In genomic region chr17:74961657-74962360, GRCh38 we compare ENCODE assay signal across 8 cellular contexts. TPM values are rescaled to one million over a fixed set of nuclear protein-coding genes. Genes with fewer than 3 reads are reported as not detected.
DNase-seq lines count a peak whose midpoint lies in the region; ATAC-seq and TF ChIP-seq lines count a peak whose summit lies in the region.

No MANE protein-coding gene starts in this region.

- no peaks in the 10 kb centered on the region for H3K4me1 ChIP-seq in ovary (ENCODE audit: insufficient read depth)
- peaks cover 0 to 3% of the 10 kb centered on the region in 2 donors for H3K4me1 ChIP-seq in thyroid gland

- TF ChIP-seq CTCF in NB4 (IDR thresholded peaks at IDR 0.05; ENCODE audit: low read depth, low read length) (peak; percentile 55), ovary (IDR thresholded peaks at IDR 0.05) (peak; percentile 70 to 83 (median 83)), thyroid gland (IDR thresholded peaks at IDR 0.05) (peak; percentile 53 to 81 (median 73))

- ATAC-seq in GM21576 (IDR thresholded peaks at IDR 0.05; ENCODE audit: unreplicated experiment), result no peak

- TF ChIP-seq POLR2A in NB4 (IDR thresholded peaks at IDR 0.05; ENCODE audit: extremely low read depth, insufficient read length) (no peak), ovary (IDR thresholded peaks at IDR 0.05) (no peak), thyroid gland (IDR thresholded peaks at IDR 0.05) (no peak)

- no peaks in the 10 kb centered on the region for H3K27me3 ChIP-seq in ovary
- H3K27me3 ChIP-seq in thyroid gland, result no peaks in the 10 kb centered on the region

- H3K9me3 ChIP-seq in SK-N-MC (ENCODE audit: low read depth, low read length) (no peaks in the 10 kb centered on the region), ovary (no peaks in the 10 kb centered on the region), thyroid gland (no peaks in the 10 kb centered on the region)

- in situ Hi-C loops in G401 (cut with HindIII; ENCODE audit: low sequenced_read_pairs), result no loop called here

- H3K4me3 ChIP-seq in NB4 (ENCODE audit: low read depth, low read length) (no peak overlapping the region), SK-N-MC (no peak overlapping the region), ovary (no peak overlapping the region), thyroid gland (replicated peaks in 1 of 3) (no peak overlapping the region)

- no peaks in the 10 kb centered on the region for H3K36me3 ChIP-seq in SK-N-MC (ENCODE audit: insufficient read depth, low read length)
- no peaks in the 10 kb centered on the region for H3K36me3 ChIP-seq in ovary
- no peaks in the 10 kb centered on the region for H3K36me3 ChIP-seq in thyroid gland

- H3K27ac ChIP-seq in SK-N-MC, result no peak overlapping the region
- no peak overlapping the region for H3K27ac ChIP-seq in ovary
- no peak overlapping the region for H3K27ac ChIP-seq in thyroid gland

- no peak overlapping the region for H3K9ac ChIP-seq in SK-N-MC (ENCODE audit: insufficient read length)

- intact Hi-C loops in ovary (cut with DNase I) (loop anchor here (5.0 to 10.0 kb wide), 4 partner anchors 53 to 243 kb away; partner anchors contain the start of genes NUP85 (in 3 of the 4) and MRPL58 (in 1 of the 4)), thyroid gland (cut with DNase I) (loop anchor here (5.0 kb wide), 2 partner anchors 150 to 240 kb away; no protein-coding TSS in a partner anchor)

- DNase-seq in G401 (ENCODE audit: low spot score), result peak; percentile 95
- DNase-seq in NB4 (ENCODE audit: low read depth), result peak; percentile 84
- peak; percentile 35 for DNase-seq in SK-N-MC (ENCODE audit: low read depth, low spot score)
- DNase-seq in activated naive CD4-positive, alpha-beta T cell treated with Interleukin-2 at 50 U/mL for 16 hours, result peak; percentile 83
- peak; percentile 80 for DNase-seq in germinal center (ENCODE audit: low spot score)
- DNase-seq in ovary, result peak; percentile 83 to 93 (median 90)
- DNase-seq in thyroid gland, result peak; percentile 89 to 92

- WGBS in ovary, 3 donors, result 36 to 38% (median 37%) methylated on average over 22 to 23 of the region's 23 CpGs
- 5 to 45% methylated on average over 9 to 19 of the region's 23 CpGs for WGBS in thyroid gland, 2 donors

- TF ChIP-seq EP300 in ovary (IDR thresholded peaks at IDR 0.05), result no peak

RNA-seq across cellular contexts. Expression of gene HID1, which starts 10.8 kb away (rescaled TPM):
- 2.1 and 4.7 TPM in 2 replicates for total RNA-seq in G401 (2014; rRNA removed; shearing (Covaris generic))
- total RNA-seq in ovary (10 to 100 TPM in 2 of 7 donors, 1 to 10 TPM in 5; 1.8 to 21.6 (median 5.2) TPM), thyroid gland (10 to 100 TPM; 19.4 to 27.4 (median 21.3) TPM)
- polyA plus RNA-seq in ovary, result 1 to 10 TPM; 4.1 to 7.2 TPM

RNA-seq across cellular contexts. Expression of gene CDR2L, which starts 25.6 kb away (rescaled TPM):
- 21.8 and 24.4 TPM in 2 replicates for total RNA-seq in G401 (2014; rRNA removed; shearing (Covaris generic))
- 10 to 100 TPM in 1 of 7 donors, 1 to 10 TPM in 6; 4.5 to 19.2 (median 5.8) TPM for total RNA-seq in ovary
- 1 to 10 TPM; 2.1 to 3.3 TPM for polyA plus RNA-seq in ovary
- 1 to 10 TPM; 2.6 to 9.8 (median 4.2) TPM for total RNA-seq in thyroid gland

RNA-seq across cellular contexts. Expression of gene OTOP3, which starts 26.1 kb away (rescaled TPM):
- total RNA-seq in G401 (2014; rRNA removed; shearing (Covaris generic)), result not detected in 2 replicates
- total RNA-seq in ovary (not detected), thyroid gland (not detected)
- not detected for polyA plus RNA-seq in ovary

RNA-seq across cellular contexts. Expression of gene OTOP2, which starts 37.7 kb away (rescaled TPM):
- not detected in 2 replicates for total RNA-seq in G401 (2014; rRNA removed; shearing (Covaris generic))
- not detected for total RNA-seq in ovary
- not detected for polyA plus RNA-seq in ovary
- not detected for total RNA-seq in thyroid gland

RNA-seq across cellular contexts. Expression of gene USH1G, which starts 38.8 kb away (rescaled TPM):
- total RNA-seq in G401 (2014; rRNA removed; shearing (Covaris generic)), result 1.4 and 1.9 TPM in 2 replicates
- total RNA-seq in ovary (1 to 10 TPM in 4 of 7 donors, under 1 TPM in 3; 0.57 to 1.4 (median 1.1) TPM), thyroid gland (not detected)
- under 1 TPM; 0.08 to 0.29 TPM for polyA plus RNA-seq in ovary

Comparison
In these comparisons a context has a peak if more than half of its experiments do, and no peak if none do; other contexts are left out.
1. DNase-seq: peak in every context shown above with its lines; median percentile 95 in G401; 90 in thyroid gland; 90 in ovary; 84 in NB4; 83 in activated naive CD4-positive, alpha-beta T cell treated with Interleukin-2 at 50 U/mL for 16 hours; 80 in germinal center; 35 in SK-N-MC.